9 cellular contexts compared by ENCODE assay signal in the genomic region with DNA sequence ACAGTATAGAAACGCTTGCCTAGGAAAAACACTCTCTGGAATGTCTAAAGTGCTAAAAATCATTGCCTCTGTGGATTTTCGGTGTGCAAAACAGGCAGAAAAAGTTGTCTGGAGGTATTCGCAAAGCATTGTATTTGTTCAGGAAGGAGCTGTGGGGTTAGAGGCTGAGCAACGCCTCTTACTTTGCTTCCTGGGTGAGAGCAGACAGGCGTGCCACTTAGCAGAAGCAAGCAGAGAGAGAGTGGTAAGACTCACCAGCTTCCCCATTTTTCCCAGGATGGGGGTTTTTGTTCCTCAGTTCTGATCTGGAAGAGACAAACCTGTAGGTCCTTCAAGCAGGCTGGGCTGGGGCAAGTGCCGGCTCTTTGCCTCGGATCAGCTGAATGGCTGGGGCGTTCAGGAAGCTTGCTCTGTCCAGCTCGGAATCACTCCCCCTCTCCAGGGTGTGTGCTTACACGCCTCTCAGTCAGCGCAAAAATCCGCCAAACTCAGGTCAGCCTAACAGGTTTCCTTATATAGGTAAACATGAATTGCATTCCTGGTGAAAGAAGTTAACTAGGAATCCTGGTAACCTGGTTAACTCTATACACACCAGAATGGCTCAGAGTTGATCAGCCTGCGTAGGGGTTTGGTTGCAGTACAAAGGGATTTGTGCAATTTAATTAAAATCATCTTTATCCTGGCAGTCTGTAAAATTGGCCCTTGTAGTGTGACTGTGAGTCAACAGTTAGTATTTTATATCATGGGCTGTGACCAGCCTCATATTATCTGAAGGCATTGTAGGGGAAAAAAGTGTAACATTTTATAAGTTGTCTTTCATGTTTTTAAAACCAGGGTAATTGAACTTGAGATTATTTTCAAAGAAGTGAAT.
DNase-seq lines count a peak whose midpoint lies in the region; ATAC-seq and TF ChIP-seq lines count a peak whose summit lies in the region.
"Had no signal": no experiment of that assay in that cellular context is flagged by ENCODE, and none has a peak within 500 bp of the region (broad histone marks: within the 10 kb centered on the region; RNA-seq: fewer than 3 reads in every experiment).

No MANE protein-coding gene starts in this region.

- peak overlapping the region; percentile 52 for H3K4me3 Mint-ChIP-seq in osteocyte (ENCODE audit: unreplicated experiment)
- H3K4me3 Mint-ChIP-seq in activated T-helper 17 cell treated with anti-CD3 and anti-CD28 coated beads, Interleukin-2, amount 50 U/mL, for 72 hours = no peak overlapping the region
- H3K4me3 Mint-ChIP-seq: T-helper 17 cell had no signal

- POLR2A ChIA-PET in RWPE1 (lab: Yijun Ruan, JAX; ENCODE audit: low non-redundant PET) = no interaction called here

- CTCF ChIA-PET in RWPE1 (lab: Yijun Ruan, JAX) = no interaction called here

- no peak for ATAC-seq in activated T-helper 17 cell treated with anti-CD3 and anti-CD28 coated beads, Interleukin-2, amount 50 U/mL, for 72 hours (replicated peaks)
- ATAC-seq: T-helper 17 cell had no signal

- H3K36me3 Mint-ChIP-seq in osteocyte (ENCODE audit: unreplicated experiment) = no peaks in the 10 kb centered on the region
- H3K36me3 Mint-ChIP-seq in activated T-helper 17 cell treated with anti-CD3 and anti-CD28 coated beads, Interleukin-2, amount 50 U/mL, for 72 hours (ENCODE audit: low read depth) = no peaks in the 10 kb centered on the region

- no peaks in the 10 kb centered on the region for H3K27me3 Mint-ChIP-seq in osteocyte (ENCODE audit: unreplicated experiment)
- no peaks in the 10 kb centered on the region for H3K27me3 Mint-ChIP-seq in activated T-helper 17 cell treated with anti-CD3 and anti-CD28 coated beads, Interleukin-2, amount 50 U/mL, for 72 hours
- H3K27me3 Mint-ChIP-seq: T-helper 17 cell had no signal

- H3K4me1 ChIP-seq in ES-I3 (ENCODE audit: insufficient read depth, low read length) = peaks cover 10% of the 10 kb centered on the region; the same call in 1 of the 2 replicates

- TF ChIP-seq CTCF in RWPE1 (conservative IDR thresholded peaks at IDR 0.05; ENCODE audit: low read depth) (no peak), osteocyte (IDR thresholded peaks at IDR 0.05) (no peak)

- peaks cover 4% of the 10 kb centered on the region for H3K9me3 Mint-ChIP-seq in osteocyte (ENCODE audit: unreplicated experiment)
- no peaks in the 10 kb centered on the region for H3K9me3 Mint-ChIP-seq in activated T-helper 17 cell treated with anti-CD3 and anti-CD28 coated beads, Interleukin-2, amount 50 U/mL, for 72 hours

- no peaks in the 10 kb centered on the region for H3K36me3 ChIP-seq in ES-I3 (ENCODE audit: insufficient read depth, low read length)

- H3K4me1 Mint-ChIP-seq in osteocyte (ENCODE audit: unreplicated experiment) = peaks cover 17% of the 10 kb centered on the region
- no peaks in the 10 kb centered on the region for H3K4me1 Mint-ChIP-seq in activated T-helper 17 cell treated with anti-CD3 and anti-CD28 coated beads, Interleukin-2, amount 50 U/mL, for 72 hours
- H3K4me1 Mint-ChIP-seq: T-helper 17 cell had no signal

- H3K9ac ChIP-seq in ES-I3 (ENCODE audit: low read depth, low read length) = peak overlapping the region; percentile 3

- no peak overlapping the region for H3K27ac ChIP-seq in RWPE1

- peak overlapping the region; percentile 38 for H3K27ac Mint-ChIP-seq in osteocyte (ENCODE audit: unreplicated experiment)
- H3K27ac Mint-ChIP-seq in activated T-helper 17 cell treated with anti-CD3 and anti-CD28 coated beads, Interleukin-2, amount 50 U/mL, for 72 hours = no peak overlapping the region
- H3K27ac Mint-ChIP-seq: T-helper 17 cell had no signal

- DNase-seq in RWPE1 (ENCODE audit: low spot score) = peak; percentile 20
- peak; percentile 15 for DNase-seq in glomerular visceral epithelial cell (ENCODE audit: extremely low spot score)
- no peak for DNase-seq in osteocyte (ENCODE audit: extremely low spot score, unreplicated experiment)
- no peak for DNase-seq in stimulated activated naive CD4-positive, alpha-beta T cell (lab: John Stamatoyannopoulos, UW)
- DNase-seq in GM19240 (ENCODE audit: insufficient read length, low spot score) = no peak
- no peak for DNase-seq in HCEC 1CT
- DNase-seq: T-helper 17 cell had no signal

- H3K9me3 ChIP-seq in ES-I3 (ENCODE audit: control insufficient read depth, insufficient read depth, low read length) = no peaks in the 10 kb centered on the region

Comparison
In these comparisons a context has a peak if more than half of its experiments do, and no peak if none do; other contexts are left out.
1. DNase-seq: peak in RWPE1 (single experiment) and glomerular visceral epithelial cell (single experiment); none in osteocyte (single experiment), stimulated activated naive CD4-positive, alpha-beta T cell (0 of 6), GM19240 (single experiment) and HCEC 1CT (single experiment).